8 cellular contexts compared by ENCODE assay signal in genomic region chr17:1055751-1056645, GRCh38. TPM values are rescaled to one million over a fixed set of nuclear protein-coding genes. Genes with fewer than 3 reads are reported as not detected.
DNase-seq lines count a peak whose midpoint lies in the region; ATAC-seq and TF ChIP-seq lines count a peak whose summit lies in the region.

No MANE protein-coding gene starts in this region.

- no peaks in the 10 kb centered on the region for H3K27me3 ChIP-seq in thyroid gland

- H3K9me3 Mint-ChIP-seq in activated CD8-positive, alpha-beta T cell treated with anti-CD3 and anti-CD28 coated beads for 36 hours = no peaks in the 10 kb centered on the region
- H3K9me3 Mint-ChIP-seq in naive B cell = no peaks in the 10 kb centered on the region

- 56 to 61% methylated on average over 18 to 22 of the region's 22 CpGs for WGBS in thyroid gland, 2 donors

- H3K36me3 ChIP-seq in thyroid gland = peaks cover 0 to 12% of the 10 kb centered on the region in 2 donors

- peak; percentile 77 for ATAC-seq in activated CD8-positive, alpha-beta T cell treated with anti-CD3 and anti-CD28 coated beads for 36 hours
- ATAC-seq in naive B cell (ENCODE audit: low read depth in 2 of 2) = peak; percentile 72 to 76
- no peak for ATAC-seq in GM18505 (IDR thresholded peaks at IDR 0.05; ENCODE audit: unreplicated experiment)

- no peak overlapping the region for H3K27ac ChIP-seq in thyroid gland

- peak; percentile 76 for TF ChIP-seq CTCF in activated CD8-positive, alpha-beta T cell treated with anti-CD3 and anti-CD28 coated beads for 36 hours (IDR thresholded peaks at IDR 0.05)
- TF ChIP-seq CTCF in thyroid gland (IDR thresholded peaks at IDR 0.05) = peak; percentile 44 to 74 (median 66)

- H3K4me1 ChIP-seq in thyroid gland = peaks cover 0 to 4% of the 10 kb centered on the region in 2 donors

- POLR2A ChIA-PET in activated CD8-positive, alpha-beta T cell treated with anti-CD3 and anti-CD28 coated beads for 36 hours (lab: Charles Lee) = interaction anchor here (0.7 kb wide), 1 partner anchor 36 kb away, joined by 3 read pairs; no protein-coding TSS in a partner anchor

- H3K4me3 Mint-ChIP-seq in activated CD8-positive, alpha-beta T cell treated with anti-CD3 and anti-CD28 coated beads for 36 hours = no peak overlapping the region
- H3K4me3 Mint-ChIP-seq in naive B cell = no peak overlapping the region

- peaks cover 22% of the 10 kb centered on the region for H3K36me3 Mint-ChIP-seq in activated CD8-positive, alpha-beta T cell treated with anti-CD3 and anti-CD28 coated beads for 36 hours (ENCODE audit: low read depth)
- H3K36me3 Mint-ChIP-seq in naive B cell = peaks cover 18 to 23% of the 10 kb centered on the region in 2 donors

- no peaks in the 10 kb centered on the region for H3K9me3 ChIP-seq in thyroid gland

- no peaks in the 10 kb centered on the region for H3K27me3 Mint-ChIP-seq in activated CD8-positive, alpha-beta T cell treated with anti-CD3 and anti-CD28 coated beads for 36 hours
- no peaks in the 10 kb centered on the region for H3K27me3 Mint-ChIP-seq in naive B cell

- no peak overlapping the region for H3K27ac Mint-ChIP-seq in activated CD8-positive, alpha-beta T cell treated with anti-CD3 and anti-CD28 coated beads for 36 hours
- H3K27ac Mint-ChIP-seq in naive B cell = peak overlapping the region in 3 of 6 donors; percentile 26 to 65 (median 61)

- intact Hi-C loops in activated CD8-positive, alpha-beta T cell treated with anti-CD3 and anti-CD28 coated beads for 36 hours (cut with micrococcal nuclease) = no loop called here
- intact Hi-C loops in thyroid gland (cut with DNase I) = loop anchor here (10.0 kb wide), 1 partner anchor 261 kb away; no protein-coding TSS in a partner anchor

- no peak overlapping the region for H3K4me3 ChIP-seq in thyroid gland (replicated peaks in 1 of 3)

- peaks cover 2% of the 10 kb centered on the region for H3K4me1 Mint-ChIP-seq in activated CD8-positive, alpha-beta T cell treated with anti-CD3 and anti-CD28 coated beads for 36 hours (ENCODE audit: low read depth)
- H3K4me1 Mint-ChIP-seq in naive B cell = peaks cover 0 to 7% (median 3%) of the 10 kb centered on the region in 3 donors

- peak; percentile 67 for DNase-seq in EH (ENCODE audit: low read depth)
- peak; percentile 38 for DNase-seq in M059J (ENCODE audit: low read depth)
- peak; percentile 69 for DNase-seq in activated CD8-positive, alpha-beta T cell treated with anti-CD3 and anti-CD28 coated beads for 36 hours
- DNase-seq in epidermal melanocyte (ENCODE audit: insufficient read length, low spot score) = peak; percentile 87
- DNase-seq in naive B cell = peak; percentile 24
- DNase-seq in thyroid gland = peak; percentile 53 to 64
- no peak for DNase-seq in SKM-1 treated with dmso at 0.1 percent for 144 hours (lab: John Stamatoyannopoulos, UW; ENCODE audit: unreplicated experiment)

- CTCF ChIA-PET in activated CD8-positive, alpha-beta T cell treated with anti-CD3 and anti-CD28 coated beads for 36 hours (lab: Charles Lee) = interaction anchor here (0.6 to 2.6 kb wide), 37 partner anchors 9 to 442 kb away, joined by 3 to 11 read pairs (median 4); partner anchors contain the start of gene TIMM22

- TF ChIP-seq POLR2A in thyroid gland (IDR thresholded peaks at IDR 0.05) (no peak), GM18505 (IDR thresholded peaks at IDR 0.05; ENCODE audit: borderline replicate concordance, extremely low read depth, insufficient read depth, insufficient read length) (no peak)

RNA-seq across cellular contexts. Expression of gene TIMM22, which starts 59.1 kb away (rescaled TPM):
- 19.2 and 19.5 TPM in 2 replicates for total RNA-seq in M059J (2014; rRNA removed; shearing (Covaris generic))
- total RNA-seq in activated CD8-positive, alpha-beta T cell treated with anti-CD3 and anti-CD28 coated beads for 36 hours = 10 to 100 TPM in 1 of 2 experiments, 1 to 10 TPM in 1; 8.8 to 10.2 TPM
- polyA plus RNA-seq in naive B cell (ENCODE audit: low read depth in 6 of 6) = 10 to 100 TPM; 20.9 to 24.0 (median 22.7) TPM
- 10 to 100 TPM; 14.7 to 17.1 (median 14.9) TPM for total RNA-seq in thyroid gland
